34 cellular contexts compared by ENCODE assay signal in genomic region chr2:206838690-206839089, GRCh38.
"Had no signal": no experiment of that assay in that cellular context is flagged by ENCODE, and none has a peak within 500 bp of the region (broad histone marks: within the 10 kb centered on the region; RNA-seq: fewer than 3 reads in every experiment).

No MANE protein-coding gene starts in this region.

- H3K36me3 ChIP-seq: MG63 had no signal

- DNase-seq: Karpas-422, Kasumi-1, MG63, MM.1S, MV-4-11, NCI-H1048, NCI-H1092, NCI-H1092 treated with DMSO at 0.1 percent for 48 hours, NCI-H1105, NCI-H1105 treated with DMSO at 0.1 percent for 48 hours, NCI-H1417, NCI-H1417 treated with DMSO at 0.1 percent for 48 hours, NCI-H1436, NCI-H1436 treated with DMSO at 0.1 percent for 48 hours, NCI-H146, NCI-H1694, NCI-H1694 treated with DMSO at 0.1 percent for 48 hours, NCI-H187, NCI-H187 treated with DMSO at 0.1 percent for 48 hours, NCI-H1930, NCI-H2029, NCI-H2029 treated with DMSO at 0.1 percent for 48 hours, NCI-H2081, NCI-H2081 treated with DMSO at 0.1 percent for 48 hours, NCI-H2107, NCI-H2171, NCI-H2171 treated with DMSO at 0.1 percent for 48 hours, NCI-H2227 treated with DMSO at 0.1 percent for 48 hours, NCI-H226, NCI-H345, NCI-H446, NCI-H446 treated with DMSO at 0.1 percent for 48 hours, NCI-H510A, NCI-H510A treated with DMSO at 0.1 percent for 48 hours had no signal

- H3K4me3 ChIP-seq: MG63 had no signal

- H3K27me3 ChIP-seq: MG63 had no signal

- H3K9me3 ChIP-seq: MG63 had no signal
